In the genomic region with DNA sequence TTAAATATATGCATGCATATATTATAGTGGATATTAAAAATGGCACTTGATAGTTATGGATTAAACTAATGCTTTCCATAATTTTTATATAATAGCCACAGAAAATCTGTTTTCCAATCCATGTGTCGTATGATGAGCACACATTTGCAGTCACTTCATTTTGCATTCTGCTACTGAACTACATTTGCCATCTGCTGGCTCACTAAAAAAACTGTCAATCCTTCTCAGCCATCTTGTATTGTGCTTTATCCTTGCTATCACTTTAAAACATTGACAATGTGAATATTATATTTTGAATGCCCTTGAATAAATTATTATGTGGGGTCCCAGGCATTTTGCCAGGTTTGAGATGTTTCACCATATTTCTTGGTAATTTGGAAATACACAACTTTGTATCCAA, we compare ENCODE assay signal across 25 cellular contexts.
"Had no signal": no experiment of that assay in that cellular context is flagged by ENCODE, and none has a peak within 500 bp of the region (broad histone marks: within the 10 kb centered on the region; RNA-seq: fewer than 3 reads in every experiment).

No MANE protein-coding gene starts in this region.

- H3K4me1 ChIP-seq: esophagus muscularis mucosa, heart right ventricle, left lung, prostate gland, right atrium auricular region, testis, tibial artery had no signal

- ATAC-seq: heart right ventricle; left cardiac atrium; left lung; naive thymus-derived CD4-positive, alpha-beta T cell; sciatic nerve had no signal

- H3K36me3 ChIP-seq: esophagus muscularis mucosa, heart right ventricle, left lung, prostate gland, right atrium auricular region, tibial artery had no signal

- H3K27me3 ChIP-seq: esophagus muscularis mucosa, heart right ventricle, left lung, right atrium auricular region, testis, tibial artery had no signal

- H3K27ac ChIP-seq: coronary artery, esophagus muscularis mucosa, heart right ventricle, left lung, prostate gland, right atrium auricular region, testis, tibial artery had no signal

- H3K9me3 ChIP-seq: esophagus muscularis mucosa, heart right ventricle, prostate gland, right atrium auricular region, testis, tibial artery had no signal

- DNase-seq: dermis blood vessel endothelial cell; effector memory CD4-positive, alpha-beta T cell; foreskin melanocyte; glutamatergic neuron; heart right ventricle; hippocampal formation; left cardiac atrium; left lung; mesenchymal stem cell; naive thymus-derived CD4-positive, alpha-beta T cell; nucleus accumbens; stimulated activated CD4-positive, alpha-beta T cell treated with anti-CD3 and anti-CD28 coated beads, Interleukin-12 subunit alpha, Interleukin-12 subunit beta, amount 100 ng/mL, for 4 hours; stimulated activated CD4-positive, alpha-beta T cell treated with anti-CD3 and anti-CD28 coated beads, Interleukin-1b, Interleukin-23, amount 100 ng/mL, for 48 hours; stimulated activated CD4-positive, alpha-beta T cell treated with anti-CD3 and anti-CD28 coated beads, Interleukin-4, amount 100 ng/mL, for 1 hour; stimulated activated CD8-positive, alpha-beta memory T cell treated with anti-CD3 and anti-CD28 coated beads, Interleukin-4, amount 100 ng/mL, for 48 hours; stimulated activated naive CD4-positive, alpha-beta T cell treated with Interleukin-2 at 50 U/mL for 16 hours; substantia nigra; testis; tibial artery had no signal

- H3K4me3 ChIP-seq: coronary artery, esophagus muscularis mucosa, heart right ventricle, left lung, prostate gland, right atrium auricular region, smooth muscle cell, testis, tibial artery had no signal

- H3K4me2 ChIP-seq: smooth muscle cell had no signal
